ENCODE assay signal across 18 cellular contexts in genomic region chr4:185322805-185323204, GRCh38.
"Had no signal": no experiment of that assay in that cellular context is flagged by ENCODE, and none has a peak within 500 bp of the region (broad histone marks: within the 10 kb centered on the region; RNA-seq: fewer than 3 reads in every experiment).

No MANE protein-coding gene starts in this region.

- H3K27me3 Mint-ChIP-seq: activated CD8-positive, alpha-beta T cell treated with anti-CD3 and anti-CD28 coated beads for 36 hours; activated naive CD4-positive, alpha-beta T cell treated with anti-CD3 and anti-CD28 coated beads, Interleukin-2, amount 50 U/mL, for 24 hours had no signal

- DNase-seq: activated CD4-positive, alpha-beta T cell treated with anti-CD3 and anti-CD28 coated beads for 4 hours; activated CD8-positive, alpha-beta memory T cell treated with anti-CD3 and anti-CD28 coated beads, Interleukin-2, amount 50 U/mL, for 4 hours; activated CD8-positive, alpha-beta T cell treated with anti-CD3 and anti-CD28 coated beads for 36 hours; activated naive CD4-positive, alpha-beta T cell; amygdala; cerebellar nuclear complex; KG1; NCI-H1092; NCI-H1417; NCI-H1930; NCI-H2171; NCI-H345; NCI-H510A; PC-9; SHP77 treated with DMSO at 0.1 percent for 48 hours had no signal

- H3K4me3 Mint-ChIP-seq: activated CD8-positive, alpha-beta T cell treated with anti-CD3 and anti-CD28 coated beads for 36 hours; activated naive CD4-positive, alpha-beta T cell treated with anti-CD3 and anti-CD28 coated beads, Interleukin-2, amount 50 U/mL, for 24 hours; T-helper 1 cell treated with Interleukin-12 subunit alpha and Interleukin-12 subunit beta and Interleukin-4 antibody, amounts not matched to agents 30 μg/mL and 1 μg/mL, for 36 hours had no signal

- ATAC-seq: activated CD4-positive, CD25-positive, alpha-beta regulatory T cell treated with anti-CD3 and anti-CD28 coated beads, Interleukin-2, amount 50 U/mL, for 24 hours; activated CD8-positive, alpha-beta T cell treated with anti-CD3 and anti-CD28 coated beads for 36 hours had no signal

- H3K4me2 ChIP-seq: PC-9 had no signal

- H3K27ac ChIP-seq: PC-9 had no signal

- H2AFZ ChIP-seq: PC-9 had no signal

- H3K27ac Mint-ChIP-seq: activated CD8-positive, alpha-beta T cell treated with anti-CD3 and anti-CD28 coated beads for 36 hours; activated naive CD4-positive, alpha-beta T cell treated with anti-CD3 and anti-CD28 coated beads, Interleukin-2, amount 50 U/mL, for 24 hours; T-helper 1 cell treated with Interleukin-12 subunit alpha and Interleukin-12 subunit beta and Interleukin-4 antibody, amounts not matched to agents 30 μg/mL and 1 μg/mL, for 36 hours had no signal

- H3K4me3 ChIP-seq: PC-9 had no signal

- H3K9me3 Mint-ChIP-seq: activated CD8-positive, alpha-beta T cell treated with anti-CD3 and anti-CD28 coated beads for 36 hours; activated naive CD4-positive, alpha-beta T cell treated with anti-CD3 and anti-CD28 coated beads, Interleukin-2, amount 50 U/mL, for 24 hours had no signal
